Comparison of ENCODE assay signal across 8 cellular contexts in genomic region chr2:219509780-219510511, GRCh38. TPM values are rescaled to one million over a fixed set of nuclear protein-coding genes. Genes with fewer than 3 reads are reported as not detected.
DNase-seq lines count a peak whose midpoint lies in the region; ATAC-seq and TF ChIP-seq lines count a peak whose summit lies in the region.

No MANE protein-coding gene starts in this region.

- peaks cover 20% of the 10 kb centered on the region for H3K4me1 Mint-ChIP-seq in activated CD4-positive, alpha-beta T cell treated with anti-CD3 and anti-CD28 coated beads for 36 hours
- peaks cover 42% of the 10 kb centered on the region for H3K4me1 Mint-ChIP-seq in stimulated activated memory B cell treated with anti-CD40 and anti-IgM and Interleukin-4, amounts not matched to agents 10 μg/mL and 1 μg/mL and 100 μg/mL, for 72 hours

- POLR2A ChIA-PET in GM10248 (lab: Yijun Ruan, JAX) = interaction anchor here (0.6 to 1.2 kb wide), 2 partner anchors 10 to 11 kb away, joined by 3 read pairs; partner anchors contain the start of gene GMPPA
- POLR2A ChIA-PET in activated CD4-positive, alpha-beta T cell treated with anti-CD3 and anti-CD28 coated beads for 36 hours (lab: Charles Lee) = interaction anchor here (0.7 to 1.4 kb wide), 2 partner anchors 12 to 20 kb away, joined by 4 read pairs; partner anchors contain the start of gene GMPPA

- peak overlapping the region in 56 of 59 donors; percentile 6 to 66 (median 42) for H3K4me3 ChIP-seq in dorsolateral prefrontal cortex
- no peak overlapping the region for H3K4me3 ChIP-seq in right lobe of liver

- WGBS in right lobe of liver (ENCODE audit: insufficient coverage, low coverage, low lambda C conversion rate, missing lambda C conversion rate) = 2% methylated on average over 16 of the region's 26 CpGs

- peaks cover 19% of the 10 kb centered on the region for H3K36me3 Mint-ChIP-seq in activated CD4-positive, alpha-beta T cell treated with anti-CD3 and anti-CD28 coated beads for 36 hours (ENCODE audit: low read depth)
- peaks cover 30% of the 10 kb centered on the region for H3K36me3 Mint-ChIP-seq in stimulated activated memory B cell treated with anti-CD40 and anti-IgM and Interleukin-4, amounts not matched to agents 10 μg/mL and 1 μg/mL and 100 μg/mL, for 72 hours

- TF ChIP-seq POLR2A in right lobe of liver (IDR thresholded peaks at IDR 0.05) = no peak

- H3K27me3 Mint-ChIP-seq in activated CD4-positive, alpha-beta T cell treated with anti-CD3 and anti-CD28 coated beads for 36 hours = peaks cover 44% of the 10 kb centered on the region
- H3K27me3 Mint-ChIP-seq in stimulated activated memory B cell treated with anti-CD40 and anti-IgM and Interleukin-4, amounts not matched to agents 10 μg/mL and 1 μg/mL and 100 μg/mL, for 72 hours = peaks cover 71% of the 10 kb centered on the region

- peaks cover 0 to 3% (median 0%) of the 10 kb centered on the region in 4 donors for H3K4me1 ChIP-seq in right lobe of liver

- no peaks in the 10 kb centered on the region for H3K9me3 Mint-ChIP-seq in activated CD4-positive, alpha-beta T cell treated with anti-CD3 and anti-CD28 coated beads for 36 hours (ENCODE audit: low read depth)
- no peaks in the 10 kb centered on the region for H3K9me3 Mint-ChIP-seq in stimulated activated memory B cell treated with anti-CD40 and anti-IgM and Interleukin-4, amounts not matched to agents 10 μg/mL and 1 μg/mL and 100 μg/mL, for 72 hours

- peak; percentile 81 for TF ChIP-seq CTCF in GM10248 (IDR thresholded peaks at IDR 0.05; ENCODE audit: control extremely low read depth, extremely low read depth, low read depth, missing control alignments)
- peak in 54 of 56 donors; percentile 26 to 73 (median 62) for TF ChIP-seq CTCF in dorsolateral prefrontal cortex (IDR thresholded peaks at IDR 0.05 in 54 of 56, conservative IDR thresholded peaks at IDR 0.05 in 2 of 56; ENCODE audit: low read depth in 1 of 56, partially characterized antibody in 56 of 56)
- TF ChIP-seq CTCF in right lobe of liver (IDR thresholded peaks at IDR 0.05) = peak; percentile 32 to 59 (median 54)

- no peak overlapping the region for H3K27ac Mint-ChIP-seq in activated CD4-positive, alpha-beta T cell treated with anti-CD3 and anti-CD28 coated beads for 36 hours
- no peak overlapping the region for H3K27ac Mint-ChIP-seq in stimulated activated memory B cell treated with anti-CD40 and anti-IgM and Interleukin-4, amounts not matched to agents 10 μg/mL and 1 μg/mL and 100 μg/mL, for 72 hours

- H3K36me3 ChIP-seq in right lobe of liver = peaks cover 0 to 9% (median 0%) of the 10 kb centered on the region in 4 donors

- intact Hi-C loops in activated CD4-positive, alpha-beta T cell treated with anti-CD3 and anti-CD28 coated beads for 36 hours (cut with DNase I, micrococcal nuclease) = loop anchor here in 1 of 2 experiments (10.0 kb wide), 1 partner anchor 1495 kb away; no protein-coding TSS in a partner anchor
- intact Hi-C loops in dorsolateral prefrontal cortex (cut with DNase I) = no loop called here
- intact Hi-C loops in right lobe of liver (cut with DNase I) = no loop called here

- no peaks in the 10 kb centered on the region for H3K9me3 ChIP-seq in right lobe of liver

- CTCF ChIA-PET in GM10248 (lab: Yijun Ruan, JAX) = interaction anchor here (1.0 to 5.3 kb wide), 12 partner anchors 9 to 111 kb away, joined by 3 to 50 read pairs (median 8); partner anchors contain the start of gene GMPPA
- CTCF ChIA-PET in activated CD4-positive, alpha-beta T cell treated with anti-CD3 and anti-CD28 coated beads for 36 hours (lab: Charles Lee) = interaction anchor here (0.5 to 5.6 kb wide), 21 partner anchors 8 to 224 kb away, joined by 3 to 55 read pairs (median 4); partner anchors contain the start of genes GMPPA, SPEG and STK11IP

- peak; percentile 70 for DNase-seq in GM10248 (ENCODE audit: extremely low spot score)
- peak; percentile 38 for DNase-seq in NCI-H2171 (lab: John Stamatoyannopoulos, UW)
- peak; percentile 77 for DNase-seq in activated CD4-positive, alpha-beta T cell treated with anti-CD3 and anti-CD28 coated beads for 36 hours
- DNase-seq in dorsolateral prefrontal cortex = peak in 9 of 10 donors; percentile 49 to 76 (median 65)
- peak in 2 of 3 donors; percentile 54 to 56 for DNase-seq in right lobe of liver
- no peak for DNase-seq in COLO829 (ENCODE audit: low spot score)

- H3K27me3 ChIP-seq in dorsolateral prefrontal cortex = peaks cover 0 to 57% (median 28%) of the 10 kb centered on the region in 45 donors
- H3K27me3 ChIP-seq in right lobe of liver = no peaks in the 10 kb centered on the region

- ATAC-seq in HG02571 (IDR thresholded peaks at IDR 0.05; ENCODE audit: unreplicated experiment) (peak; percentile 66), right lobe of liver (peak; percentile 76 to 83 (median 80))
- peak; percentile 91 for ATAC-seq in activated CD4-positive, alpha-beta T cell treated with anti-CD3 and anti-CD28 coated beads for 36 hours
- peak; percentile 65 for ATAC-seq in stimulated activated memory B cell treated with anti-CD40 and anti-IgM and Interleukin-4, amounts not matched to agents 10 μg/mL and 1 μg/mL and 100 μg/mL, for 72 hours

- no peak overlapping the region for H3K4me3 Mint-ChIP-seq in activated CD4-positive, alpha-beta T cell treated with anti-CD3 and anti-CD28 coated beads for 36 hours
- peak overlapping the region; percentile 21 for H3K4me3 Mint-ChIP-seq in stimulated activated memory B cell treated with anti-CD40 and anti-IgM and Interleukin-4, amounts not matched to agents 10 μg/mL and 1 μg/mL and 100 μg/mL, for 72 hours

- H3K27ac ChIP-seq in dorsolateral prefrontal cortex (peak overlapping the region in 2 of 59 donors; percentile 19 to 27), right lobe of liver (no peak overlapping the region)

RNA-seq across cellular contexts. Expression of gene ASIC4, which starts 4.3 kb away (rescaled TPM):
- total RNA-seq in activated CD4-positive, alpha-beta T cell treated with anti-CD3 and anti-CD28 coated beads for 36 hours = not detected
- 10 to 100 TPM in 7 of 120 experiments, 1 to 10 TPM in 113; 2.8 to 14.2 (median 6.5) TPM for total RNA-seq in dorsolateral prefrontal cortex
- total RNA-seq in right lobe of liver = not detected

RNA-seq across cellular contexts. Expression of gene GMPPA, which starts 11.3 kb away (rescaled TPM):
- 10 to 100 TPM; 35.2 to 35.5 TPM for total RNA-seq in activated CD4-positive, alpha-beta T cell treated with anti-CD3 and anti-CD28 coated beads for 36 hours
- 10 to 100 TPM; 13.8 to 39.8 (median 21.0) TPM for total RNA-seq in dorsolateral prefrontal cortex
- total RNA-seq in right lobe of liver = 10 to 100 TPM; 21.7 to 54.1 (median 40.2) TPM

RNA-seq across cellular contexts. Expression of gene CHPF, which starts 33.7 kb away (rescaled TPM):
- 10 to 100 TPM; 14.1 to 17.1 TPM for total RNA-seq in activated CD4-positive, alpha-beta T cell treated with anti-CD3 and anti-CD28 coated beads for 36 hours
- 10 to 100 TPM; 28.8 to 59.4 (median 41.7) TPM for total RNA-seq in dorsolateral prefrontal cortex
- 100 to 1,000 TPM in 2 of 6 experiments, 10 to 100 TPM in 4; 33.2 to 183 (median 39.6) TPM for total RNA-seq in right lobe of liver

RNA-seq across cellular contexts. Expression of gene TMEM198, which starts 33.9 kb away (rescaled TPM):
- 1 to 10 TPM; 2.4 to 2.7 TPM for total RNA-seq in activated CD4-positive, alpha-beta T cell treated with anti-CD3 and anti-CD28 coated beads for 36 hours
- total RNA-seq in dorsolateral prefrontal cortex (10 to 100 TPM in 116 of 120 experiments, 1 to 10 TPM in 4; 8.5 to 24.9 (median 16.0) TPM), right lobe of liver (1 to 10 TPM in 5 of 6 experiments, under 1 TPM in 1; 0.68 to 3.2 (median 1.2) TPM)

Comparison
In these comparisons a context has a peak if more than half of its experiments do, and no peak if none do; other contexts are left out.
1. H3K4me3 ChIP-seq: peak in dorsolateral prefrontal cortex (56 of 59); none in right lobe of liver (0 of 3).
2. Peak in every context shown above with its lines, with median percentiles within 50 percentile points of each other: CTCF ChIP-seq and ATAC-seq.